In genomic region chr1:182384387-182384960, GRCh38 we compare ENCODE assay signal across 1 cellular context.
TF ChIP-seq lines count a peak whose summit lies in the region.

No MANE protein-coding gene starts in this region.

TF ChIP-seq in WTC11, 78 proteins besides CTCF, POLR2A, EP300 and RAD21 (continued from another document):
- TF ChIP-seq USF1 (CRISPR knock-in tag; IDR thresholded peaks at IDR 0.05): no peak
